In genomic region chr2:152386266-152386665, GRCh38 we compare ENCODE assay signal across 27 cellular contexts. TPM values are rescaled to one million over a fixed set of nuclear protein-coding genes. Genes with fewer than 3 reads are reported as not detected.
DNase-seq lines count a peak whose midpoint lies in the region; ATAC-seq and TF ChIP-seq lines count a peak whose summit lies in the region.
"Had no signal": no experiment of that assay in that cellular context is flagged by ENCODE, and none has a peak within 500 bp of the region (broad histone marks: within the 10 kb centered on the region; RNA-seq: fewer than 3 reads in every experiment).

No MANE protein-coding gene starts in this region.

- H3K4me1 Mint-ChIP-seq in stimulated activated naive CD8-positive, alpha-beta T cell treated with anti-CD3 and anti-CD28 coated beads, Interleukin-15, amount 100 ng/mL, for 72 hours, result no peaks in the 10 kb centered on the region
- no peaks in the 10 kb centered on the region for H3K4me1 Mint-ChIP-seq in effector memory CD8-positive, alpha-beta T cell (ENCODE audit: low read depth in 2 of 2)
- H3K4me1 Mint-ChIP-seq: activated CD4-positive, alpha-beta T cell treated with anti-CD3 and anti-CD28 coated beads, Interleukin-2, amount 10 ng/mL, durations not matched to agents 24 days and 14 days; stimulated activated effector memory CD8-positive, alpha-beta T cell treated with anti-CD3 and anti-CD28 coated beads, Interleukin-12 subunit alpha, Interleukin-12 subunit beta, amount 100 ng/mL, for 72 hours had no signal

- no peaks in the 10 kb centered on the region for H3K36me3 ChIP-seq in heart left ventricle
- H3K36me3 ChIP-seq: gastroesophageal sphincter, HAP-1, ovary, SJSA1 had no signal

- no peaks in the 10 kb centered on the region for H3K9me3 ChIP-seq in heart left ventricle
- H3K9me3 ChIP-seq: gastroesophageal sphincter, HAP-1, ovary, SJSA1 had no signal

- no peak overlapping the region for H3K4me3 Mint-ChIP-seq in stimulated activated naive CD8-positive, alpha-beta T cell treated with anti-CD3 and anti-CD28 coated beads, Interleukin-15, amount 100 ng/mL, for 72 hours
- no peak overlapping the region for H3K4me3 Mint-ChIP-seq in effector memory CD8-positive, alpha-beta T cell
- H3K4me3 Mint-ChIP-seq: activated CD4-positive, alpha-beta T cell treated with anti-CD3 and anti-CD28 coated beads, Interleukin-2, amount 10 ng/mL, durations not matched to agents 24 days and 14 days; stimulated activated effector memory CD8-positive, alpha-beta T cell treated with anti-CD3 and anti-CD28 coated beads, Interleukin-12 subunit alpha, Interleukin-12 subunit beta, amount 100 ng/mL, for 72 hours; WTC11 had no signal

- no peaks in the 10 kb centered on the region for H3K27me3 Mint-ChIP-seq in stimulated activated naive CD8-positive, alpha-beta T cell treated with anti-CD3 and anti-CD28 coated beads, Interleukin-15, amount 100 ng/mL, for 72 hours
- peaks cover 15 to 24% of the 10 kb centered on the region in 2 donors for H3K27me3 Mint-ChIP-seq in effector memory CD8-positive, alpha-beta T cell

- DNase-seq in glomerular visceral epithelial cell (ENCODE audit: extremely low spot score), result peak; percentile 51
- no peak for DNase-seq in stimulated activated naive CD8-positive, alpha-beta T cell treated with anti-CD3 and anti-CD28 coated beads, Interleukin-15, amount 100 ng/mL, for 72 hours
- no peak for DNase-seq in heart left ventricle
- no peak for DNase-seq in NCI-H2227 treated with DMSO at 0.1 percent for 48 hours (lab: John Stamatoyannopoulos, UW)
- no peak for DNase-seq in effector memory CD8-positive, alpha-beta T cell
- DNase-seq: activated CD4-positive, alpha-beta T cell treated with anti-CD3 and anti-CD28 coated beads, Interleukin-2, amount 10 ng/mL, durations not matched to agents 24 days and 14 days; activated effector memory CD4-positive, alpha-beta T cell treated with Interleukin-2 at 50 U/mL for 16 hours; activated T-cell treated with anti-CD3 and anti-CD28 coated beads, Interleukin-2, amount 50 U/mL, for 1 hour; C1 segment of cervical spinal cord; hypothalamus; left colon; mammary epithelial cell; NCI-H1436 treated with DMSO at 0.1 percent for 48 hours; ovary; T1000; trophoblast cell had no signal

- H3K27ac ChIP-seq in heart left ventricle, result no peak overlapping the region
- H3K27ac ChIP-seq: gastroesophageal sphincter, ovary, RWPE1, SJSA1 had no signal

- intact Hi-C loops in heart left ventricle (cut with DNase I), result no loop called here

- no peaks in the 10 kb centered on the region for H3K27me3 ChIP-seq in heart left ventricle
- H3K27me3 ChIP-seq: gastroesophageal sphincter, ovary, SJSA1 had no signal

- peak; percentile 56 for ATAC-seq in GM19395 (IDR thresholded peaks at IDR 0.05; ENCODE audit: unreplicated experiment)
- ATAC-seq in HG03139 (IDR thresholded peaks at IDR 0.05; ENCODE audit: unreplicated experiment), result peak; percentile 46
- no peak for ATAC-seq in stimulated activated naive CD8-positive, alpha-beta T cell treated with anti-CD3 and anti-CD28 coated beads, Interleukin-15, amount 100 ng/mL, for 72 hours
- no peak for ATAC-seq in heart left ventricle
- no peak for ATAC-seq in effector memory CD8-positive, alpha-beta T cell (replicated peaks)
- ATAC-seq: activated naive CD4-positive, alpha-beta T cell treated with anti-CD3 and anti-CD28 coated beads, Interleukin-2, amount 50 U/mL, for 72 hours; gastroesophageal sphincter; GM12878; HepG2; left colon; stimulated activated effector memory CD8-positive, alpha-beta T cell treated with anti-CD3 and anti-CD28 coated beads, Interleukin-12 subunit alpha, Interleukin-12 subunit beta, amount 100 ng/mL, for 72 hours; WTC11 had no signal

- H3K4me3 ChIP-seq in heart left ventricle, result no peak overlapping the region
- H3K4me3 ChIP-seq: gastroesophageal sphincter, GM12878, HAP-1, ovary, SJSA1 had no signal

- H3K36me3 Mint-ChIP-seq in effector memory CD8-positive, alpha-beta T cell (ENCODE audit: insufficient read depth), result no peaks in the 10 kb centered on the region
- H3K36me3 Mint-ChIP-seq: activated naive CD4-positive, alpha-beta T cell treated with anti-CD3 and anti-CD28 coated beads, Interleukin-2, amount 50 U/mL, for 72 hours; stimulated activated effector memory CD8-positive, alpha-beta T cell treated with anti-CD3 and anti-CD28 coated beads, Interleukin-12 subunit alpha, Interleukin-12 subunit beta, amount 100 ng/mL, for 72 hours had no signal

- 77 to 95% (median 85%) methylated on average over 1 of the region's 1 CpG for WGBS in heart left ventricle, 4 donors

- TF ChIP-seq POLR2A in heart left ventricle (IDR thresholded peaks at IDR 0.05), result no peak

- no peak overlapping the region for H3K27ac Mint-ChIP-seq in stimulated activated naive CD8-positive, alpha-beta T cell treated with anti-CD3 and anti-CD28 coated beads, Interleukin-15, amount 100 ng/mL, for 72 hours
- H3K27ac Mint-ChIP-seq in effector memory CD8-positive, alpha-beta T cell, result no peak overlapping the region
- H3K27ac Mint-ChIP-seq: activated CD4-positive, alpha-beta T cell treated with anti-CD3 and anti-CD28 coated beads, Interleukin-2, amount 10 ng/mL, durations not matched to agents 24 days and 14 days; activated naive CD4-positive, alpha-beta T cell treated with anti-CD3 and anti-CD28 coated beads, Interleukin-2, amount 50 U/mL, for 72 hours; stimulated activated effector memory CD8-positive, alpha-beta T cell treated with anti-CD3 and anti-CD28 coated beads, Interleukin-12 subunit alpha, Interleukin-12 subunit beta, amount 100 ng/mL, for 72 hours; WTC11 had no signal

- peaks cover 0 to 8% (median 0%) of the 10 kb centered on the region in 12 donors for H3K4me1 ChIP-seq in heart left ventricle
- H3K4me1 ChIP-seq: HAP-1, SJSA1 had no signal

- no peak for TF ChIP-seq CTCF in heart left ventricle (IDR thresholded peaks at IDR 0.05)

- H3K9me3 Mint-ChIP-seq in stimulated activated naive CD8-positive, alpha-beta T cell treated with anti-CD3 and anti-CD28 coated beads, Interleukin-15, amount 100 ng/mL, for 72 hours, result peaks cover 0 to 8% of the 10 kb centered on the region in 2 donors
- H3K9me3 Mint-ChIP-seq in effector memory CD8-positive, alpha-beta T cell, result peaks cover 6 to 8% of the 10 kb centered on the region in 2 donors
- H3K9me3 Mint-ChIP-seq: stimulated activated effector memory CD8-positive, alpha-beta T cell treated with anti-CD3 and anti-CD28 coated beads, Interleukin-12 subunit alpha, Interleukin-12 subunit beta, amount 100 ng/mL, for 72 hours had no signal

RNA-seq across cellular contexts. Expression of gene FMNL2, which starts 51.3 kb away (rescaled TPM):
- total RNA-seq in heart left ventricle, result 10 to 100 TPM in 2 of 9 donors, 1 to 10 TPM in 7; 4.7 to 19.4 (median 5.5) TPM
- polyA plus RNA-seq in heart left ventricle, result 1 to 10 TPM; 5.1 to 6.7 TPM

Comparison
In these comparisons a context has a peak if more than half of its experiments do, and no peak if none do; other contexts are left out.
1. ATAC-seq: peak in GM19395 (single experiment) and HG03139 (single experiment); none in stimulated activated naive CD8-positive, alpha-beta T cell treated with anti-CD3 and anti-CD28 coated beads, Interleukin-15, amount 100 ng/mL, for 72 hours (single experiment), heart left ventricle (0 of 4) and effector memory CD8-positive, alpha-beta T cell (single experiment).